Comparison of ENCODE assay signal across 35 cellular contexts in the genomic region with DNA sequence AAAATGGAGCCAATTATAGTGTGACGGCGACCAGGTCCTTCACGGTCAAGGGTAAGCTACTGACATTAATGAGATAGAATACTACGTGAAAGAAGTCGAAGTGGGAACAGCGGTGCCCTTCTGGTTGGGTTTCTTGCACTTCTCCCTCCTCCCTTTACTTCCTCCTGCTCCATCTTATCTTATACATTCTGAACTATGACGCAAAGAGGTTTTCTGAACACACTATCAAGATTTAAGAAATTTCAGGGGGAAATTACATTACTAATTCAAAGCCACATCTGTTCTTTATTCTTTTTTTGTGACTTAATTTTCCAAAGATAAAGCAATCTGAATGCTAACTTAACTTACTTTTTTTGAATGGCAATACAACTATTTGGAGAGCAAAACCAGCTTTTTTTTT. TPM values are rescaled to one million over a fixed set of nuclear protein-coding genes. Genes with fewer than 3 reads are reported as not detected.
"Had no signal": no experiment of that assay in that cellular context is flagged by ENCODE, and none has a peak within 500 bp of the region (broad histone marks: within the 10 kb centered on the region; RNA-seq: fewer than 3 reads in every experiment).

No MANE protein-coding gene starts in this region.

- H3K9ac ChIP-seq: SK-N-SH had no signal

- H3K4me1 ChIP-seq: Peyer's patch, SJSA1 had no signal

- H3K4me2 ChIP-seq: SK-N-SH had no signal

- H3K4me3 ChIP-seq: Peyer's patch, SJSA1 had no signal

- H3K36me3 ChIP-seq: brain microvascular endothelial cell, Peyer's patch, SJSA1 had no signal

- H3K27me3 ChIP-seq: brain microvascular endothelial cell, Peyer's patch, SJSA1 had no signal

- DNase-seq: activated CD4-positive, alpha-beta memory T cell treated with anti-CD3 and anti-CD28 coated beads, Interleukin-2, amount 10 ng/mL, durations not matched to agents 7 days and 5 days; activated CD4-positive, alpha-beta T cell treated with anti-CD3 and anti-CD28 coated beads for 1 hour; activated CD4-positive, alpha-beta T cell treated with anti-CD3 and anti-CD28 coated beads for 48 hours; activated CD4-positive, CD25-positive, alpha-beta regulatory T cell; activated CD8-positive, alpha-beta memory T cell treated with anti-CD3 and anti-CD28 coated beads for 24 hours; activated CD8-positive, alpha-beta memory T cell treated with anti-CD3 and anti-CD28 coated beads, Interleukin-2, amount 10 ng/mL, durations not matched to agents 7 days and 5 days; activated CD8-positive, alpha-beta memory T cell treated with anti-CD3 and anti-CD28 coated beads, Interleukin-2, amount 50 U/mL, for 48 hours; activated effector memory CD4-positive, alpha-beta T cell treated with Interleukin-2 at 50 U/mL for 16 hours; activated naive CD4-positive, alpha-beta T cell treated with anti-CD3 and anti-CD28 coated beads, Interleukin-2, amount 10 ng/mL, durations not matched to agents 7 days and 5 days; activated naive CD8-positive, alpha-beta T cell treated with anti-CD3 and anti-CD28 coated beads, Interleukin-2, amount 50 U/mL, for 24 hours; activated T-cell treated with anti-CD3 and anti-CD28 coated beads, Interleukin-2, amount 50 U/mL, for 48 hours; amniotic stem cell; aorta; brain microvascular endothelial cell; central memory CD4-positive, alpha-beta T cell; Karpas-422; KBM-7; NCI-H1092 treated with DMSO at 0.1 percent for 48 hours; NCI-H1417; NCI-H187 treated with DMSO at 0.1 percent for 48 hours; NCI-H2081; NCI-H2171 treated with DMSO at 0.1 percent for 48 hours; NCI-H2227 treated with DMSO at 0.1 percent for 48 hours; NCI-H446 treated with DMSO at 0.1 percent for 48 hours; NCI-H524; NCI-H69; NCI-H82; PC-3; Peyer's patch; RPMI8226; SHP77 treated with DMSO at 0.1 percent for 48 hours; SK-N-SH; T1000 had no signal

- ATAC-seq: activated CD8-positive, alpha-beta memory T cell treated with anti-CD3 and anti-CD28 coated beads, Interleukin-2, amount 10 ng/mL, durations not matched to agents 7 days and 5 days; activated naive CD8-positive, alpha-beta T cell treated with anti-CD3 and anti-CD28 coated beads, Interleukin-2, amount 50 U/mL, for 24 hours; PC-3 had no signal

- H3K9me3 ChIP-seq: Peyer's patch, SJSA1, SK-N-SH had no signal

- H3K27ac ChIP-seq: brain microvascular endothelial cell, SJSA1, VCaP had no signal

RNA-seq across cellular contexts. Expression of gene IL18R1, which starts 14.8 kb away (rescaled TPM):
- total RNA-seq: SJSA1 had no signal
- polyA plus RNA-seq: SK-N-SH had no signal

RNA-seq across cellular contexts. Expression of gene IL1RL1, which starts 29.4 kb away (rescaled TPM):
- total RNA-seq: SJSA1 had no signal
- polyA plus RNA-seq: SK-N-SH had no signal
